In the genomic region with DNA sequence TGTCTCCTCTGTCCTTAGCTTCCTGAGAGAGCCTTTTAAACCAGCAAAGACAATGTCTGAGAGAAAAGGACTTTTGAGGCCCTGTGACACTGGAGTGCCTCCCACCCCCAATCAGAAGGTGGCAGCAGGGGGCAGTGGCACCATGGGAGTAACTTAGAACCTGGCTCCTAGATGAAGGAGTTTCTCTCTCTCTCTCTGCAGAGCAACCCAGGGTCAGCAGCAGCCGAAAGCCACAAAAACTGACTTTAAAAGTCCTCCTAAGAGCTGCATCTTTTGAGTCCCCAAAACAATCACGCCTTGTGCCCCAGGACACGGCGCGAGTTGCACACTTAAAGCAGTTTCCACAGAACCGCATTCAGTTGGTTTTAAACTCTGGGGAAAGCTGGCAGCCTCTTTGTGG, we compare ENCODE assay signal across 8 cellular contexts. TPM values are rescaled to one million over a fixed set of nuclear protein-coding genes. Genes with fewer than 3 reads are reported as not detected.
DNase-seq lines count a peak whose midpoint lies in the region; ATAC-seq and TF ChIP-seq lines count a peak whose summit lies in the region.

No MANE protein-coding gene starts in this region.

- peak; percentile 74 to 88 (median 75) for TF ChIP-seq CTCF in ascending aorta (IDR thresholded peaks at IDR 0.05)

- no peak overlapping the region for H3K27ac ChIP-seq in ascending aorta

- peak; percentile 15 to 26 for DNase-seq in stimulated activated CD4-positive, alpha-beta T cell treated with anti-CD3 and anti-CD28 coated beads, Interleukin-2, amount 100 ng/mL, for 48 hours
- no peak for DNase-seq in stimulated activated CD4-positive, alpha-beta T cell treated with anti-CD3 and anti-CD28 coated beads, Interleukin-1b, Interleukin-23, amount 100 ng/mL, for 48 hours
- DNase-seq in NCI-H146 (lab: John Stamatoyannopoulos, UW) (peak; percentile 47), ascending aorta (ENCODE audit: low spot score in 2 of 2) (peak in 1 of 2 donors; percentile 80), iPS-NIHi11 (ENCODE audit: low spot score) (peak; percentile 47), superior temporal gyrus (ENCODE audit: extremely low spot score) (peak; percentile 75)

- H3K4me3 ChIP-seq in ascending aorta = no peak overlapping the region

- H3K27me3 ChIP-seq in ascending aorta = no peaks in the 10 kb centered on the region

- intact Hi-C loops in ascending aorta (cut with DNase I) = loop anchor here (1.0 kb wide), 2 partner anchors 59 to 95 kb away; no protein-coding TSS in a partner anchor

- no peaks in the 10 kb centered on the region for H3K36me3 ChIP-seq in ascending aorta

- H3K9me3 ChIP-seq in ascending aorta = no peaks in the 10 kb centered on the region

- no peak for ATAC-seq in GM19397 (IDR thresholded peaks at IDR 0.05; ENCODE audit: unreplicated experiment)
- no peak for ATAC-seq in GM21576 (IDR thresholded peaks at IDR 0.05; ENCODE audit: unreplicated experiment)

- H3K4me1 ChIP-seq in ascending aorta = peaks cover 4 to 18% of the 10 kb centered on the region in 2 donors

RNA-seq across cellular contexts. Expression of a gene that starts 5.3 kb away (rescaled TPM):
- total RNA-seq in ascending aorta = 0.43 TPM
